ENCODE assay signal across 15 cellular contexts in the genomic region with DNA sequence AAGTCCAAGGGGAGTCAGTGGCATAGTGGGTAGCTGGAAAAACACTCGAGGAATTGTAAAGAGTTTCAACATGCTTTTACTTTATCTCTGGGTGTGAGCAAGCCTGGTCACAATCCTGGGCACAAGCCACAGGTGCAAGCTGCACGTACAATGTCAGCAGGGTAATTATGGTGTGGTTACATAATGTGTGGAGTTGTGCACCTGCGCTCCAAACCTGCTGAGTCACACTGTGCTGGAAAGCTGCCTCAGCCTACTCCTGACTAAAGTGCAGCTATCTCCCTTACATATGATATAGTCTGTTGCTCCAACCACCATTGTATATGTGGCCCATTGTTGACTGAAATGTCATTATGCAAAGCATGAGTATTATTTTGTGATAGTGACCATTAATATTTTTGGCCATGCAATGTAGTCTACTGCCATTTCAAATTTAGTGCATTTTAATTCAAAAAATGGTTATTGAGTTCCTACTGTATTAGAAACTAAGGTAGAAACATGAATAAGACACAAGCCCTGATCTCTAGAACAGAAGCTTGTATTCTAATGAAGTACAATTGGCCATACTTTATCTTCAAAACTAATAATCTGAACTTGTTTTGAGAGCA.
DNase-seq lines count a peak whose midpoint lies in the region; ATAC-seq and TF ChIP-seq lines count a peak whose summit lies in the region.
"Had no signal": no experiment of that assay in that cellular context is flagged by ENCODE, and none has a peak within 500 bp of the region (broad histone marks: within the 10 kb centered on the region; RNA-seq: fewer than 3 reads in every experiment).

No MANE protein-coding gene starts in this region.

- no peak overlapping the region for H3K4me3 Mint-ChIP-seq in CD4-positive, CD25-positive, alpha-beta regulatory T cell
- H3K4me3 Mint-ChIP-seq: activated B cell treated with CpG ODN at 0.5 μM for 24 hours; activated T-helper 17 cell treated with anti-CD3 and anti-CD28 coated beads, Interleukin-2, amount 50 U/mL, for 72 hours; HFFc6 had no signal

- H3K27ac Mint-ChIP-seq in CD4-positive, CD25-positive, alpha-beta regulatory T cell: no peak overlapping the region
- H3K27ac Mint-ChIP-seq: activated B cell treated with CpG ODN at 0.5 μM for 24 hours; activated T-helper 17 cell treated with anti-CD3 and anti-CD28 coated beads, Interleukin-2, amount 50 U/mL, for 72 hours; HFFc6 had no signal

- H3K9me3 ChIP-seq in CD4-positive, CD25-positive, alpha-beta regulatory T cell (ENCODE audit: control insufficient read depth in 2 of 2, low read length in 2 of 2): peaks cover 12 to 18% of the 10 kb centered on the region in 2 experiments
- peaks cover 33% of the 10 kb centered on the region for H3K9me3 ChIP-seq in DND-41 (ENCODE audit: insufficient read depth, low read length, severe bottlenecking)
- H3K9me3 ChIP-seq in OCI-LY7 (ENCODE audit: low read length): peaks cover 29% of the 10 kb centered on the region
- H3K9me3 ChIP-seq in transverse colon: no peaks in the 10 kb centered on the region

- H3K36me3 Mint-ChIP-seq in CD4-positive, CD25-positive, alpha-beta regulatory T cell: no peaks in the 10 kb centered on the region

- in situ Hi-C loops in transverse colon (cut with MboI; ENCODE audit: low pct_ligation_motif_present in 1 of 4, low pct_unique_long_range_greater_than_20kb in 1 of 4, low sequenced_read_pairs in 3 of 4): no loop called here

- CTCF ChIA-PET in OCI-LY7 (lab: Charles Lee; ENCODE audit: unreplicated experiment): no interaction called here

- TF ChIP-seq EP300 in transverse colon (IDR thresholded peaks at IDR 0.05; ENCODE audit: low read depth): no peak

- WGBS in transverse colon (ENCODE audit: low coverage in 1 of 2), 2 donors: 77 to 80% methylated on average over 2 to 3 of the region's 3 CpGs

- peak in 2 of 3 donors; percentile 20 to 28 for DNase-seq in CD4-positive, CD25-positive, alpha-beta regulatory T cell
- peak; percentile 66 for DNase-seq in DND-41
- DNase-seq in OCI-LY7 (ENCODE audit: low spot score): peak; percentile 80
- DNase-seq in fibroblast of mammary gland (ENCODE audit: low read depth): peak; percentile 27
- no peak for DNase-seq in transverse colon
- no peak for DNase-seq in superior temporal gyrus (ENCODE audit: extremely low spot score)
- DNase-seq: activated B cell treated with CpG ODN at 0.5 μM for 24 hours, HFFc6, NCI-H146 had no signal

- no peak overlapping the region for H3K4me3 ChIP-seq in CD4-positive, CD25-positive, alpha-beta regulatory T cell (ENCODE audit: low read depth, low read length)
- H3K4me3 ChIP-seq in DND-41 (ENCODE audit: low read depth in 1 of 2, low read length in 2 of 2): no peak overlapping the region
- no peak overlapping the region for H3K4me3 ChIP-seq in OCI-LY7 (ENCODE audit: low read depth, low read length, poor library complexity, severe bottlenecking)
- no peak overlapping the region for H3K4me3 ChIP-seq in fibroblast of mammary gland (ENCODE audit: control insufficient read depth, low read depth, low read length)
- no peak overlapping the region for H3K4me3 ChIP-seq in transverse colon

- H3K4me2 ChIP-seq in DND-41 (ENCODE audit: insufficient read depth, low read length) (no peak overlapping the region), OCI-LY7 (ENCODE audit: low read length) (no peak overlapping the region)

- no peak for TF ChIP-seq POLR2A in transverse colon (IDR thresholded peaks at IDR 0.05)

- H3K27ac ChIP-seq in CD4-positive, CD25-positive, alpha-beta regulatory T cell (ENCODE audit: insufficient read depth, low read length, poor library complexity, severe bottlenecking): no peak overlapping the region
- H3K27ac ChIP-seq in DND-41 (ENCODE audit: low read length) (no peak overlapping the region), OCI-LY7 (ENCODE audit: low read depth, low read length, poor library complexity, severe bottlenecking) (no peak overlapping the region), transverse colon (no peak overlapping the region)
- H3K27ac ChIP-seq: C4-2B had no signal

- intact Hi-C loops in OCI-LY7 (cut with micrococcal nuclease; ENCODE audit: unreplicated experiment) (no loop called here), transverse colon (cut with DNase I; ENCODE audit: low total_unique reads) (no loop called here)

- H3K36me3 ChIP-seq in CD4-positive, CD25-positive, alpha-beta regulatory T cell (ENCODE audit: control insufficient read depth, insufficient read depth, low read length): no peaks in the 10 kb centered on the region
- no peaks in the 10 kb centered on the region for H3K36me3 ChIP-seq in DND-41 (ENCODE audit: insufficient read depth, low read length)
- no peaks in the 10 kb centered on the region for H3K36me3 ChIP-seq in OCI-LY7 (ENCODE audit: insufficient read depth, low read length)
- H3K36me3 ChIP-seq in transverse colon: no peaks in the 10 kb centered on the region

- H3K27me3 Mint-ChIP-seq in CD4-positive, CD25-positive, alpha-beta regulatory T cell: no peaks in the 10 kb centered on the region
- H3K27me3 Mint-ChIP-seq: activated T-helper 17 cell treated with anti-CD3 and anti-CD28 coated beads, Interleukin-2, amount 50 U/mL, for 72 hours had no signal

- no TSS peak for BruUV-seq in OCI-LY7 (replicated peaks; lab: Mats Ljungman, UMichigan)

- no peak overlapping the region for H3K9ac ChIP-seq in DND-41 (ENCODE audit: low read depth, low read length)

- H3K27me3 ChIP-seq in CD4-positive, CD25-positive, alpha-beta regulatory T cell (ENCODE audit: control insufficient read depth, insufficient read depth, low read length): no peaks in the 10 kb centered on the region
- no peaks in the 10 kb centered on the region for H3K27me3 ChIP-seq in DND-41 (ENCODE audit: insufficient read depth, low read length, poor library complexity)
- H3K27me3 ChIP-seq in transverse colon: no peaks in the 10 kb centered on the region

- H3K79me2 ChIP-seq in DND-41 (ENCODE audit: insufficient read depth, low read length) (no peaks in the 10 kb centered on the region), OCI-LY7 (ENCODE audit: insufficient read depth, low read depth, low read length) (no peaks in the 10 kb centered on the region)

- peaks cover 2 to 25% (median 12%) of the 10 kb centered on the region in 7 donors for H3K9me3 Mint-ChIP-seq in CD4-positive, CD25-positive, alpha-beta regulatory T cell

- POLR2A ChIA-PET in OCI-LY7 (lab: Charles Lee): no interaction called here

- H3K4me1 ChIP-seq in CD4-positive, CD25-positive, alpha-beta regulatory T cell (ENCODE audit: control insufficient read depth, insufficient read depth, low read length, poor library complexity, severe bottlenecking): no peaks in the 10 kb centered on the region
- H3K4me1 ChIP-seq in DND-41 (ENCODE audit: insufficient read depth, low read length) (no peaks in the 10 kb centered on the region), OCI-LY7 (ENCODE audit: insufficient read depth, low read length, poor library complexity, severe bottlenecking) (no peaks in the 10 kb centered on the region), transverse colon (no peaks in the 10 kb centered on the region)

- H2AFZ ChIP-seq in DND-41 (ENCODE audit: low read depth, low read length) (no peak overlapping the region), OCI-LY7 (ENCODE audit: low read length) (no peak overlapping the region)

- H3K4me1 Mint-ChIP-seq in CD4-positive, CD25-positive, alpha-beta regulatory T cell: no peaks in the 10 kb centered on the region
- H3K4me1 Mint-ChIP-seq: activated B cell treated with CpG ODN at 0.5 μM for 24 hours; activated T-helper 17 cell treated with anti-CD3 and anti-CD28 coated beads, Interleukin-2, amount 50 U/mL, for 72 hours had no signal

- no peak for ATAC-seq in CD4-positive, CD25-positive, alpha-beta regulatory T cell (ENCODE audit: low read depth in 2 of 2)
- ATAC-seq in DND-41 (ENCODE audit: insufficient read depth, low read depth) (no peak), HG02885 (IDR thresholded peaks at IDR 0.05; ENCODE audit: poor library complexity, unreplicated experiment) (no peak), GM21576 (IDR thresholded peaks at IDR 0.05; ENCODE audit: unreplicated experiment) (no peak)
- ATAC-seq: activated T-helper 17 cell treated with anti-CD3 and anti-CD28 coated beads, Interleukin-2, amount 50 U/mL, for 72 hours; left colon; SK-N-SH treated with all-trans-retinoic acid at 6 μM for 48 hours had no signal

- TF ChIP-seq CTCF in DND-41 (IDR thresholded peaks at IDR 0.05; ENCODE audit: borderline replicate concordance, extremely low read depth, low read length, poor library complexity, severe bottlenecking) (no peak), OCI-LY7 (conservative IDR thresholded peaks at IDR 0.05; ENCODE audit: low read length) (no peak), fibroblast of mammary gland (conservative IDR thresholded peaks at IDR 0.05; ENCODE audit: control insufficient read depth, insufficient read depth, low read depth, low read length) (no peak), transverse colon (IDR thresholded peaks at IDR 0.05) (no peak)

- H3K9me2 ChIP-seq in OCI-LY7 (ENCODE audit: insufficient read depth, low read length): no peaks in the 10 kb centered on the region

- H4K20me1 ChIP-seq in DND-41 (ENCODE audit: insufficient read depth, low read length): no peaks in the 10 kb centered on the region
- no peaks in the 10 kb centered on the region for H4K20me1 ChIP-seq in OCI-LY7 (ENCODE audit: insufficient read depth, low read length)

Comparison
In these comparisons a context has a peak if more than half of its experiments do, and no peak if none do; other contexts are left out.
1. DNase-seq: peak in CD4-positive, CD25-positive, alpha-beta regulatory T cell (2 of 3), DND-41 (single experiment), OCI-LY7 (single experiment) and fibroblast of mammary gland (single experiment); none in transverse colon (single experiment) and superior temporal gyrus (single experiment).